16 cellular contexts compared by ENCODE assay signal in genomic region chr4:133145758-133146157, GRCh38. TPM values are rescaled to one million over a fixed set of nuclear protein-coding genes. Genes with fewer than 3 reads are reported as not detected.
DNase-seq lines count a peak whose midpoint lies in the region; ATAC-seq and TF ChIP-seq lines count a peak whose summit lies in the region.
"Had no signal": no experiment of that assay in that cellular context is flagged by ENCODE, and none has a peak within 500 bp of the region (broad histone marks: within the 10 kb centered on the region; RNA-seq: fewer than 3 reads in every experiment).

No MANE protein-coding gene starts in this region.

- H3K4me3 Mint-ChIP-seq in Calu3 (ENCODE audit: low read depth, unreplicated experiment), result peak overlapping the region; percentile 67
- no peak overlapping the region for H3K4me3 Mint-ChIP-seq in activated CD8-positive, alpha-beta T cell treated with anti-CD3 and anti-CD28 coated beads, Interleukin-2, amount 10 ng/mL, durations not matched to agents 7 days and 5 days
- H3K4me3 Mint-ChIP-seq: activated CD8-positive, alpha-beta T cell treated with anti-CD3 and anti-CD28 coated beads for 36 hours; CD4-positive, CD25-positive, alpha-beta regulatory T cell; dendritic cell treated with granulocyte-macrophage colony-stimulating factor and Interleukin-4, amounts not matched to agents 40 ng/mL and 50 ng/mL, for 4 days had no signal

- H3K36me3 ChIP-seq in fibroblast of lung (ENCODE audit: control insufficient read depth, insufficient read depth, low read length) (no peaks in the 10 kb centered on the region), trophoblast cell (ENCODE audit: control insufficient read depth in 1 of 2, insufficient read depth in 2 of 2, low read length in 2 of 2) (no peaks in the 10 kb centered on the region), sigmoid colon (no peaks in the 10 kb centered on the region)
- H3K36me3 ChIP-seq: gastrocnemius medialis had no signal

- H3K4me3 ChIP-seq in fibroblast of lung (replicated peaks in 1 of 4; ENCODE audit: control extremely low read depth in 1 of 4, insufficient read depth in 1 of 4, low read depth in 3 of 4, low read length in 4 of 4) (peak overlapping the region; percentile 42 to 65 (median 58)), trophoblast cell (ENCODE audit: low read depth, low read length) (no peak overlapping the region), sigmoid colon (peak overlapping the region in 1 of 4 donors; percentile 7)

- POLR2A ChIA-PET in activated CD8-positive, alpha-beta T cell treated with anti-CD3 and anti-CD28 coated beads, Interleukin-2, amount 10 ng/mL, durations not matched to agents 7 days and 5 days (lab: Charles Lee), result no interaction called here

- intact Hi-C loops in Calu3 (cut with micrococcal nuclease; ENCODE audit: unreplicated experiment) (no loop called here), sigmoid colon (cut with DNase I) (loop anchor here (10.0 kb wide), 1 partner anchor 339 kb away; no protein-coding TSS in a partner anchor)

- no peak overlapping the region for H2AK5ac ChIP-seq in trophoblast cell (ENCODE audit: low read length)

- H4K12ac ChIP-seq in trophoblast cell (ENCODE audit: low read depth, low read length), result no peak overlapping the region

- H4K8ac ChIP-seq in trophoblast cell (ENCODE audit: low read depth, low read length), result no peak overlapping the region

- no peaks in the 10 kb centered on the region for H3K9me3 ChIP-seq in fibroblast of lung (ENCODE audit: control insufficient read depth, insufficient read depth, low read depth, low read length)
- peaks cover 3% of the 10 kb centered on the region for H3K9me3 ChIP-seq in trophoblast cell (ENCODE audit: insufficient read depth, low read depth, low read length)
- no peaks in the 10 kb centered on the region for H3K9me3 ChIP-seq in sigmoid colon
- H3K9me3 ChIP-seq: gastrocnemius medialis had no signal

- no TSS peak for BruUV-seq in Calu3 (replicated peaks; lab: Mats Ljungman, UMichigan)

- H3K18ac ChIP-seq in trophoblast cell (ENCODE audit: low read length), result no peak overlapping the region

- ATAC-seq in GM19035 (IDR thresholded peaks at IDR 0.05; ENCODE audit: unreplicated experiment), result no peak
- ATAC-seq in activated CD8-positive, alpha-beta T cell treated with anti-CD3 and anti-CD28 coated beads, Interleukin-2, amount 10 ng/mL, durations not matched to agents 7 days and 5 days, result no peak
- ATAC-seq: activated CD8-positive, alpha-beta T cell treated with anti-CD3 and anti-CD28 coated beads for 36 hours; gastrocnemius medialis had no signal

- peaks cover 5% of the 10 kb centered on the region for H3K4me1 ChIP-seq in fibroblast of lung (ENCODE audit: control insufficient read depth, extremely low read depth, insufficient read depth, low read length)
- H3K4me1 ChIP-seq in trophoblast cell (ENCODE audit: control insufficient read depth in 1 of 2, insufficient read depth in 2 of 2, low read length in 2 of 2), result peaks cover 8 to 9% of the 10 kb centered on the region in 2 experiments
- peaks cover 0 to 48% (median 37%) of the 10 kb centered on the region in 4 donors for H3K4me1 ChIP-seq in sigmoid colon

- no peak overlapping the region for H3K9ac ChIP-seq in fibroblast of lung (ENCODE audit: insufficient read depth, low read length)
- no peak overlapping the region for H3K9ac ChIP-seq in trophoblast cell (ENCODE audit: low read length)

- H3K79me1 ChIP-seq in trophoblast cell (ENCODE audit: low read length), result no peaks in the 10 kb centered on the region

- no peak for TF ChIP-seq CTCF in Calu3 (IDR thresholded peaks at IDR 0.05; ENCODE audit: unreplicated experiment)
- peak in 1 of 2 donors; percentile 12 for TF ChIP-seq CTCF in fibroblast of lung (conservative IDR thresholded peaks at IDR 0.05 in 1 of 2, IDR thresholded peaks at IDR 0.05 in 1 of 2; ENCODE audit: low read depth in 1 of 2, low read length in 2 of 2)
- TF ChIP-seq CTCF in sigmoid colon (IDR thresholded peaks at IDR 0.05), result no peak

- no peak overlapping the region for H2BK12ac ChIP-seq in trophoblast cell (ENCODE audit: low read length)

- no peak overlapping the region for H3K14ac ChIP-seq in trophoblast cell (ENCODE audit: low read length)

- H3K36me3 Mint-ChIP-seq in Calu3 (ENCODE audit: insufficient read depth, unreplicated experiment), result no peaks in the 10 kb centered on the region
- peaks cover 10% of the 10 kb centered on the region for H3K36me3 Mint-ChIP-seq in activated CD8-positive, alpha-beta T cell treated with anti-CD3 and anti-CD28 coated beads, Interleukin-2, amount 10 ng/mL, durations not matched to agents 7 days and 5 days (ENCODE audit: low read depth)

- H2BK5ac ChIP-seq in trophoblast cell (ENCODE audit: low read depth, low read length, poor library complexity), result no peak overlapping the region

- no peak overlapping the region for H3K27ac Mint-ChIP-seq in Calu3 (ENCODE audit: unreplicated experiment)
- H3K27ac Mint-ChIP-seq in activated CD8-positive, alpha-beta T cell treated with anti-CD3 and anti-CD28 coated beads, Interleukin-2, amount 10 ng/mL, durations not matched to agents 7 days and 5 days, result no peak overlapping the region
- H3K27ac Mint-ChIP-seq: activated CD8-positive, alpha-beta T cell treated with anti-CD3 and anti-CD28 coated beads for 36 hours; CD4-positive, CD25-positive, alpha-beta regulatory T cell; dendritic cell treated with granulocyte-macrophage colony-stimulating factor and Interleukin-4, amounts not matched to agents 40 ng/mL and 50 ng/mL, for 4 days had no signal

- peak overlapping the region; percentile 98 for H3K4me2 ChIP-seq in fibroblast of lung (ENCODE audit: extremely low read depth, insufficient read depth, low read length)
- H3K4me2 ChIP-seq in trophoblast cell (ENCODE audit: low read length), result peak overlapping the region; percentile 96

- TF ChIP-seq POLR2A in sigmoid colon (IDR thresholded peaks at IDR 0.05), result no peak

- CTCF ChIA-PET in Calu3 (lab: Charles Lee), result interaction anchor here (0.6 kb wide), 1 partner anchor 378 kb away, joined by 3 read pairs; no protein-coding TSS in a partner anchor
- CTCF ChIA-PET in activated CD8-positive, alpha-beta T cell treated with anti-CD3 and anti-CD28 coated beads, Interleukin-2, amount 10 ng/mL, durations not matched to agents 7 days and 5 days (lab: Charles Lee), result interaction anchor here (0.8 kb wide), 1 partner anchor 16 kb away, joined by 3 read pairs; no protein-coding TSS in a partner anchor

- H3K27ac ChIP-seq in fibroblast of lung (ENCODE audit: insufficient read depth, low read length), result no peak overlapping the region
- H3K27ac ChIP-seq in trophoblast cell (ENCODE audit: low read depth, low read length), result no peak overlapping the region
- no peak overlapping the region for H3K27ac ChIP-seq in sigmoid colon
- H3K27ac ChIP-seq: gastrocnemius medialis had no signal

- H3K9me3 Mint-ChIP-seq in Calu3 (ENCODE audit: low read depth, unreplicated experiment), result peaks cover 4% of the 10 kb centered on the region
- H3K9me3 Mint-ChIP-seq in activated CD8-positive, alpha-beta T cell treated with anti-CD3 and anti-CD28 coated beads, Interleukin-2, amount 10 ng/mL, durations not matched to agents 7 days and 5 days (ENCODE audit: insufficient read depth), result no peaks in the 10 kb centered on the region
- H3K9me3 Mint-ChIP-seq: dendritic cell treated with granulocyte-macrophage colony-stimulating factor and Interleukin-4, amounts not matched to agents 40 ng/mL and 50 ng/mL, for 4 days had no signal

- H3K79me2 ChIP-seq in fibroblast of lung (ENCODE audit: control insufficient read depth, insufficient read depth, low read length), result no peaks in the 10 kb centered on the region
- H3K79me2 ChIP-seq in trophoblast cell (ENCODE audit: control insufficient read depth, insufficient read depth, low read length, poor library complexity), result no peaks in the 10 kb centered on the region

- no CpG with 5 or more reads among the region's 2 CpGs for WGBS in trophoblast cell (ENCODE audit: extremely low coverage, insufficient coverage, insufficient read length)
- 12 to 13% methylated on average over 2 of the region's 2 CpGs for WGBS in sigmoid colon, 2 donors

- H3K23ac ChIP-seq in trophoblast cell (ENCODE audit: low read length), result no peak overlapping the region

- DNase-seq in Calu3 (no peak), OCI-M1 (lab: John Stamatoyannopoulos, UW) (peak; percentile 41), fibroblast of lung (ENCODE audit: low read depth in 2 of 2) (no peak), trophoblast cell (no peak), sigmoid colon (no peak), cerebellum (ENCODE audit: low spot score) (no peak)
- no peak for DNase-seq in activated CD8-positive, alpha-beta T cell treated with anti-CD3 and anti-CD28 coated beads, Interleukin-2, amount 10 ng/mL, durations not matched to agents 7 days and 5 days
- DNase-seq: activated CD8-positive, alpha-beta T cell treated with anti-CD3 and anti-CD28 coated beads for 36 hours; activated naive CD4-positive, alpha-beta T cell treated with Interleukin-2 at 50 U/mL for 16 hours; CD4-positive, CD25-positive, alpha-beta regulatory T cell; gastrocnemius medialis; left cardiac atrium; MM.1S; T-helper 2 cell had no signal

- H3K4ac ChIP-seq in trophoblast cell (ENCODE audit: low read depth, low read length), result no peak overlapping the region

- H2BK120ac ChIP-seq in trophoblast cell (ENCODE audit: insufficient read depth, low read length, poor library complexity), result no peak overlapping the region

- no peak for TF ChIP-seq EP300 in sigmoid colon (IDR thresholded peaks at IDR 0.05)

- no peaks in the 10 kb centered on the region for H4K20me1 ChIP-seq in fibroblast of lung (ENCODE audit: control insufficient read depth, extremely low read depth, insufficient read depth, low read length)

- H3K27me3 ChIP-seq in fibroblast of lung (ENCODE audit: control insufficient read depth, insufficient read depth, low read length) (peaks cover 3% of the 10 kb centered on the region), trophoblast cell (ENCODE audit: insufficient read depth, low read length) (peaks cover 20% of the 10 kb centered on the region), sigmoid colon (peaks cover 6 to 15% (median 6%) of the 10 kb centered on the region in 3 donors)

- H3K4me1 Mint-ChIP-seq in Calu3 (ENCODE audit: low read depth, unreplicated experiment), result no peaks in the 10 kb centered on the region
- peaks cover 18% of the 10 kb centered on the region for H3K4me1 Mint-ChIP-seq in activated CD8-positive, alpha-beta T cell treated with anti-CD3 and anti-CD28 coated beads, Interleukin-2, amount 10 ng/mL, durations not matched to agents 7 days and 5 days (ENCODE audit: low read depth)

- H2AFZ ChIP-seq in fibroblast of lung (ENCODE audit: low read length) (peak overlapping the region; percentile 60), trophoblast cell (ENCODE audit: insufficient read depth, low read length, poor library complexity) (no peak overlapping the region)

- H4K91ac ChIP-seq in trophoblast cell (ENCODE audit: low read depth, low read length), result no peak overlapping the region

- no peaks in the 10 kb centered on the region for H3K27me3 Mint-ChIP-seq in Calu3 (ENCODE audit: unreplicated experiment)
- H3K27me3 Mint-ChIP-seq in activated CD8-positive, alpha-beta T cell treated with anti-CD3 and anti-CD28 coated beads, Interleukin-2, amount 10 ng/mL, durations not matched to agents 7 days and 5 days (ENCODE audit: low read depth), result peaks cover 47% of the 10 kb centered on the region

RNA-seq across cellular contexts. Expression of gene PCDH10, which starts 3.3 kb away (rescaled TPM):
- not detected in 2 replicates for total RNA-seq in Calu3 (2022)
- total RNA-seq in fibroblast of lung, result 0.26 and 0.66 TPM in 2 replicates
- 2.0 and 19.5 TPM in 2 replicates for polyA plus RNA-seq in fibroblast of lung
- polyA plus RNA-seq in fibroblast of lung (2012), result 1.9 and 17.2 TPM in 2 replicates
- 8.3 and 39.9 TPM in 2 replicates for polyA minus RNA-seq in fibroblast of lung (ENCODE audit: low replicate concordance)
- polyA plus RNA-seq in trophoblast cell (2013), result 7.7 and 8.3 TPM in 2 replicates
- total RNA-seq in activated CD8-positive, alpha-beta T cell treated with anti-CD3 and anti-CD28 coated beads, Interleukin-2, amount 10 ng/mL, durations not matched to agents 7 days and 5 days, result not detected
- total RNA-seq in sigmoid colon, result 1 to 10 TPM in 3 of 4 donors, under 1 TPM in 1; 0.49 to 1.9 (median 1.4) TPM
- polyA plus RNA-seq in sigmoid colon, result under 1 TPM in 2 of 3 donors, not detected in 1; under 0.01 to 0.34 TPM
- total RNA-seq in cerebellum, result 29.9 TPM
- total RNA-seq: activated CD8-positive, alpha-beta T cell treated with anti-CD3 and anti-CD28 coated beads for 36 hours; CD4-positive, CD25-positive, alpha-beta regulatory T cell had no signal
- polyA plus RNA-seq: CD4-positive, CD25-positive, alpha-beta regulatory T cell had no signal

Comparison
In these comparisons a context has a peak if more than half of its experiments do, and no peak if none do; other contexts are left out.
1. RNA of gene PCDH10, which starts 3.3 kb away (total RNA-seq): 29.9 TPM in cerebellum (single experiment); 0.49 to 1.9 TPM in sigmoid colon, 0.26 to 0.66 TPM in fibroblast of lung, not detected in activated CD8-positive, alpha-beta T cell treated with anti-CD3 and anti-CD28 coated beads, Interleukin-2, amount 10 ng/mL, durations not matched to agents 7 days and 5 days and not detected in Calu3; every median in the first group is over 10 times any median in the second.